In the genomic region with DNA sequence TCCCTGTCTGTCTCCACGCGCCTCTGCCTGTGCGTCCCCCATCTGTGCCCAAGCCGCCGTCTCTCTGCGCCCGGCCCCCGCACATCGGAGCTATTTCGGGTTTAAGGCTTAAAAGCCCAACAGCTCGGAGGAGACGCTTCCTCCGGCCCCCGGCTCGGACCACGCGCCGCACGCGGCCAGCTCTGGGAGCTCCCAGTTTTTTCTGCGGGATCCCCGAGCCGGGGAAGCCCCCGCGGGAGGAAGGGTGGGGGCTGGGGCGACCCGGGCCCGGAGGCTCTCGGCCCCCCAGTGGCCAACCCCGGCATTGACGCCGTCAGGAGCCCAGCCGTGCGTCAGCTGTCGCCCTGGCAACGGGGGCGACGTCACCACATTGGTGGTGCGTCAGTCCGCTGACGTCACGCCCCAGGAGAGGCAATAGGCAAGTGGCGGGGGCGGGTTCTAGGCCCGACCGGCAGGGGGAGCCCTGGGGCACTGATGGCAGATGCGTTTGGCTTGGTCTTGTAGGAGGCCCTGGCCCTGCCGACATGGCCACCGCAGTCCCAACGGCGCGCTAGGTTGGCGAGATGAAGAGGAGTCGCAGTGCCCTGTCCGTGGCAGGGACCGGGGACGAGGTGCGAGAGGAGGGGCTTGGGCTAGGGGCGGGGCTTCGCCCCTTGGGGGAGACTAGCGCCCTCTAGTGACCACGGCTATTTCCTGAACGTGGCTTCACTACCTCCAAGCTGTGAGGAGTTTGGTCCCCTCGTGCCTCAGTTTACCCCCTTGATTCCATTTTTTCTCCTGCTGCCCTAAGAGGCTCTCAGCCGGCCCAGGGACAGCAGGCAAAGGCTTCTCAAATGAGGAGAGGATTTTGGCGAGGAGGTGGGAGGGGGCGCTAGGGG, we compare ENCODE assay signal across 8 cellular contexts. TPM values are rescaled to one million over a fixed set of nuclear protein-coding genes. Genes with fewer than 3 reads are reported as not detected.
DNase-seq lines count a peak whose midpoint lies in the region; ATAC-seq, FAIRE-seq and TF ChIP-seq lines count a peak whose summit lies in the region.

No MANE protein-coding gene starts in this region.

- no peak for FAIRE-seq in kidney (lab: Jason Lieb, UNC)

- peak overlapping the region in 1 of 2 donors; percentile 23 for H3K9ac ChIP-seq in kidney (ENCODE audit: low read length in 2 of 2)

- peaks cover 70% of the 10 kb centered on the region for H3K4me1 Mint-ChIP-seq in activated B cell treated with CpG ODN at 0.5 μM for 24 hours

- H3K27ac Mint-ChIP-seq in activated B cell treated with CpG ODN at 0.5 μM for 24 hours = peak overlapping the region; percentile 80

- H3K36me3 ChIP-seq in kidney (ENCODE audit: control insufficient read depth in 1 of 2, insufficient read depth in 2 of 2, low read length in 2 of 2) = no peaks in the 10 kb centered on the region

- peak overlapping the region; percentile 78 for H3K4me3 Mint-ChIP-seq in activated B cell treated with CpG ODN at 0.5 μM for 24 hours

- peaks cover 29% of the 10 kb centered on the region for H3K27me3 Mint-ChIP-seq in activated B cell treated with CpG ODN at 0.5 μM for 24 hours

- CTCF ChIA-PET in activated B cell treated with CpG ODN at 0.5 μM for 24 hours (lab: Charles Lee) = interaction anchor here (0.6 to 7.1 kb wide), 7 partner anchors 11 to 146 kb away, joined by 3 to 84 read pairs (median 12); a partner anchor contains a TSS

- H3K36me3 Mint-ChIP-seq in activated B cell treated with CpG ODN at 0.5 μM for 24 hours (ENCODE audit: low read depth) = no peaks in the 10 kb centered on the region

- no peaks in the 10 kb centered on the region for H3K9me3 Mint-ChIP-seq in activated B cell treated with CpG ODN at 0.5 μM for 24 hours

- TF ChIP-seq CTCF in activated B cell treated with CpG ODN at 0.5 μM for 24 hours (IDR thresholded peaks at IDR 0.05) (peak; percentile 79), cardiac fibroblast (IDR thresholded peaks at IDR 0.05; ENCODE audit: low read depth, low read length) (peak; percentile 63), kidney (IDR thresholded peaks at IDR 0.05; ENCODE audit: borderline replicate concordance, extremely low read depth, insufficient read depth) (peak; percentile 71)

- H3K27ac ChIP-seq in kidney (ENCODE audit: low read depth in 2 of 2, low read length in 2 of 2) = no peak overlapping the region

- H3K4me1 ChIP-seq in kidney (ENCODE audit: control insufficient read depth in 1 of 2, insufficient read depth in 1 of 2, low read depth in 1 of 2, low read length in 2 of 2) = peaks cover 3 to 14% of the 10 kb centered on the region in 2 donors

- H3K4me3 ChIP-seq in cardiac fibroblast (replicated peaks in 1 of 2; ENCODE audit: low read depth in 2 of 2, low read length in 2 of 2) = peak overlapping the region; percentile 63 to 68
- peak overlapping the region; percentile 32 to 59 for H3K4me3 ChIP-seq in kidney (ENCODE audit: low read length in 2 of 2)

- peak; percentile 48 for ATAC-seq in HG02973 (IDR thresholded peaks at IDR 0.05; ENCODE audit: unreplicated experiment)
- ATAC-seq in activated B cell treated with CpG ODN at 0.5 μM for 24 hours (ENCODE audit: low read depth) = peak; percentile 68

- POLR2A ChIA-PET in activated B cell treated with CpG ODN at 0.5 μM for 24 hours (lab: Charles Lee) = interaction anchor here (0.6 to 24.9 kb wide), 9 partner anchors 3 to 186 kb away, joined by 3 to 541 read pairs (median 4); a partner anchor contains a TSS

- intact Hi-C loops in activated B cell treated with CpG ODN at 0.5 μM for 24 hours (cut with micrococcal nuclease) (loop anchor here (1.0 to 5.0 kb wide), 4 partner anchors 8 to 151 kb away; a partner anchor contains a TSS), kidney (cut with DNase I) (no loop called here)

- no peaks in the 10 kb centered on the region for H3K9me3 ChIP-seq in kidney (ENCODE audit: control insufficient read depth in 1 of 2, low read length in 2 of 2)

- DNase-seq in NCI-H2081 (lab: John Stamatoyannopoulos, UW) (peak; percentile 74 to 81), NCI-H2081 treated with DMSO at 0.1 percent for 48 hours (lab: John Stamatoyannopoulos, UW) (no peak), NCI-H226 (peak; percentile 54), activated B cell treated with CpG ODN at 0.5 μM for 24 hours (peak; percentile 97), cardiac fibroblast (ENCODE audit: low read depth in 2 of 2) (peak; percentile 90 to 94), kidney (peak; percentile 92)
- peak; percentile 93 for DNase-seq in stimulated activated CD4-positive, alpha-beta T cell treated with anti-CD3 and anti-CD28 coated beads, Interleukin-15, amount 100 ng/mL, for 24 hours

RNA-seq across cellular contexts. Expression of a gene that starts 3.7 kb away (rescaled TPM):
- 6.6 and 8.6 TPM in 2 replicates for total RNA-seq in activated B cell treated with CpG ODN at 0.5 μM for 24 hours
- total RNA-seq in kidney = 17.5 TPM
- polyA plus RNA-seq in kidney (ENCODE audit: insufficient read depth, low read depth, low replicate concordance) = 4.5 TPM

RNA-seq across cellular contexts. Expression of a gene that starts 13.3 kb away (rescaled TPM):
- total RNA-seq in activated B cell treated with CpG ODN at 0.5 μM for 24 hours = 172 and 173 TPM in 2 replicates
- 139 TPM for total RNA-seq in kidney
- 149 TPM for polyA plus RNA-seq in kidney (ENCODE audit: insufficient read depth, low read depth, low replicate concordance)

RNA-seq across cellular contexts. Expression of a gene that starts 36.2 kb away (rescaled TPM):
- 302 and 356 TPM in 2 replicates for total RNA-seq in activated B cell treated with CpG ODN at 0.5 μM for 24 hours
- total RNA-seq in kidney = 127 TPM
- polyA plus RNA-seq in kidney (ENCODE audit: insufficient read depth, low read depth, low replicate concordance) = 131 TPM
